ENCODE assay signal across 24 cellular contexts in genomic region chr7:18179058-18179457, GRCh38.
DNase-seq lines count a peak whose midpoint lies in the region; ATAC-seq, FAIRE-seq and TF ChIP-seq lines count a peak whose summit lies in the region.
"Had no signal": no experiment of that assay in that cellular context is flagged by ENCODE, and none has a peak within 500 bp of the region (broad histone marks: within the 10 kb centered on the region; RNA-seq: fewer than 3 reads in every experiment).

No MANE protein-coding gene starts in this region.

- H3T11ph ChIP-seq in H9 (ENCODE audit: low read length) = no peak overlapping the region

- no peak overlapping the region for H2BK120ac ChIP-seq in H9 (ENCODE audit: low read depth, low read length, poor library complexity, severe bottlenecking)

- no peak overlapping the region for H3K23ac ChIP-seq in H9 (ENCODE audit: insufficient read length, low read depth, low read length)

- H2BK5ac ChIP-seq in H9 (ENCODE audit: insufficient read length, low read length) = no peak overlapping the region

- no peak overlapping the region for H3K18ac ChIP-seq in H9 (ENCODE audit: insufficient read length, low read depth, low read length)

- no peak overlapping the region for H3K56ac ChIP-seq in H9 (ENCODE audit: insufficient read length, low read depth, low read length)

- no peak overlapping the region for H2AK5ac ChIP-seq in H9 (ENCODE audit: insufficient read length, low read length)

- no peak overlapping the region for H2BK15ac ChIP-seq in H9 (ENCODE audit: low read depth, low read length)

- H3K4me3 Mint-ChIP-seq in H9 = no peak overlapping the region
- H3K4me3 Mint-ChIP-seq: activated CD4-positive, alpha-beta T cell treated with anti-CD3 and anti-CD28 coated beads, Interleukin-2, amount 10 ng/mL, durations not matched to agents 24 days and 14 days had no signal

- H3K4ac ChIP-seq in H9 (ENCODE audit: low read depth, low read length) = no peak overlapping the region

- no peak overlapping the region for H3K4me2 ChIP-seq in H9 (ENCODE audit: insufficient read depth, insufficient read length, low read length)

- DNase-seq in GM12892 (ENCODE audit: insufficient read length) = no peak
- DNase-seq in HT-29 (ENCODE audit: low spot score) = peak; percentile 16
- DNase-seq in SJSA1 (ENCODE audit: low read depth in 1 of 2, low spot score in 2 of 2) = peak; percentile 54 to 81
- peak; percentile 5 for DNase-seq in fibroblast of the aortic adventitia (ENCODE audit: low read depth)
- DNase-seq in dorsolateral prefrontal cortex = no peak
- DNase-seq in H9 = no peak
- no peak for DNase-seq in head of caudate nucleus
- DNase-seq: activated CD4-positive, alpha-beta T cell treated with anti-CD3 and anti-CD28 coated beads, Interleukin-2, amount 10 ng/mL, durations not matched to agents 24 days and 14 days; activated CD8-positive, alpha-beta memory T cell treated with anti-CD3 and anti-CD28 coated beads, Interleukin-2, amount 50 U/mL, for 4 hours; activated gamma-delta T cell; amygdala; cerebellar nuclear complex; GF-D8; hippocampal formation; mammary epithelial cell; NCI-H1105 treated with DMSO at 0.1 percent for 48 hours; NCI-H2107; pancreas; stimulated activated CD4-positive, alpha-beta T cell treated with anti-CD3 and anti-CD28 coated beads, Interleukin-4, amount 100 ng/mL, for 24 hours; SW 1271; uterus had no signal

- no peaks in the 10 kb centered on the region for H3K23me2 ChIP-seq in H9 (ENCODE audit: insufficient read length, low read depth, low read length, poor library complexity, severe bottlenecking)

- no peak overlapping the region for H4K5ac ChIP-seq in H9 (ENCODE audit: insufficient read length, low read depth, low read length)

- no peak overlapping the region for H2AFZ ChIP-seq in H9 (ENCODE audit: low read length)

- TF ChIP-seq CTCF in fibroblast of the aortic adventitia (IDR thresholded peaks at IDR 0.05; ENCODE audit: insufficient read depth, low read length) (no peak), dorsolateral prefrontal cortex (IDR thresholded peaks at IDR 0.05 in 54 of 56, conservative IDR thresholded peaks at IDR 0.05 in 2 of 56; ENCODE audit: low read depth in 1 of 56, partially characterized antibody in 56 of 56) (no peak), H9 (conservative IDR thresholded peaks at IDR 0.05) (no peak)

- no peaks in the 10 kb centered on the region for H4K20me1 ChIP-seq in H9 (ENCODE audit: control insufficient read depth, insufficient read depth, insufficient read length)

- no peaks in the 10 kb centered on the region for H3K9me3 ChIP-seq in SJSA1 (replicated peaks)
- no peaks in the 10 kb centered on the region for H3K9me3 ChIP-seq in H9 (ENCODE audit: control insufficient read depth, low read depth, low read length)
- H3K9me3 ChIP-seq: pancreas, uterus had no signal

- no peaks in the 10 kb centered on the region for H3K36me3 Mint-ChIP-seq in H9 (ENCODE audit: insufficient read depth in 1 of 3, low read depth in 3 of 3)

- H3K27ac Mint-ChIP-seq in H9 = no peak overlapping the region
- H3K27ac Mint-ChIP-seq: activated CD4-positive, alpha-beta T cell treated with anti-CD3 and anti-CD28 coated beads, Interleukin-2, amount 10 ng/mL, durations not matched to agents 24 days and 14 days had no signal

- H3K4me3 ChIP-seq in SJSA1 (no peak overlapping the region), fibroblast of the aortic adventitia (ENCODE audit: low read depth, low read length) (no peak overlapping the region), dorsolateral prefrontal cortex (no peak overlapping the region)
- H3K4me3 ChIP-seq: pancreas, uterus had no signal

- no peaks in the 10 kb centered on the region for H3K79me2 ChIP-seq in H9 (ENCODE audit: insufficient read depth, low read length)

- H3K27ac ChIP-seq in SJSA1 (peak overlapping the region; percentile 85), dorsolateral prefrontal cortex (no peak overlapping the region), H9 (ENCODE audit: insufficient read length, low read depth, low read length) (no peak overlapping the region)
- H3K27ac ChIP-seq: RWPE1, uterus had no signal

- no peaks in the 10 kb centered on the region for H3K36me3 ChIP-seq in SJSA1
- H3K36me3 ChIP-seq: pancreas, uterus had no signal

- peaks cover 3% of the 10 kb centered on the region in 2 experiments; a peak in 1 of 4 replicates for H3K4me1 Mint-ChIP-seq in H9

- peak; percentile 30 for FAIRE-seq in GM12892 (lab: Jason Lieb, UNC)
- FAIRE-seq: keratinocyte, pancreas had no signal

- no peak overlapping the region for H4K8ac ChIP-seq in H9 (replicated peaks; ENCODE audit: insufficient read length, low read depth, low read length)

- H2BK20ac ChIP-seq in H9 (ENCODE audit: low read depth, low read length, poor library complexity, severe bottlenecking) = no peak overlapping the region

- ATAC-seq in HG02852 (IDR thresholded peaks at IDR 0.05; ENCODE audit: unreplicated experiment) = no peak

- H3K79me1 ChIP-seq in H9 (ENCODE audit: insufficient read depth, low read depth, low read length, poor library complexity, severe bottlenecking) = no peaks in the 10 kb centered on the region

- no peaks in the 10 kb centered on the region for H3K27me3 Mint-ChIP-seq in H9 (ENCODE audit: low read depth)

- H3K27me3 ChIP-seq in SJSA1 (replicated peaks) = no peaks in the 10 kb centered on the region
- H3K27me3 ChIP-seq in dorsolateral prefrontal cortex = no peaks in the 10 kb centered on the region
- H3K27me3 ChIP-seq in H9 (ENCODE audit: insufficient read depth, low read length) = no peaks in the 10 kb centered on the region
- H3K27me3 ChIP-seq: pancreas, uterus had no signal

- no peak overlapping the region for H2BK12ac ChIP-seq in H9 (ENCODE audit: insufficient read length, low read depth, low read length)

- no peak for TF ChIP-seq POLR2A in GM12892 (IDR thresholded peaks at IDR 0.05; ENCODE audit: low read depth, low read length)

- no peak overlapping the region for H4K91ac ChIP-seq in H9 (ENCODE audit: insufficient read length, low read depth, low read length)

- no peaks in the 10 kb centered on the region for H3K9me3 Mint-ChIP-seq in H9
- H3K9me3 Mint-ChIP-seq: activated CD4-positive, alpha-beta T cell treated with anti-CD3 and anti-CD28 coated beads, Interleukin-2, amount 10 ng/mL, durations not matched to agents 24 days and 14 days had no signal

- no peak overlapping the region for H3K9ac ChIP-seq in H9 (ENCODE audit: extremely low read depth, insufficient read length, low read length)

- H3K14ac ChIP-seq in H9 (ENCODE audit: insufficient read depth, low read length) = no peak overlapping the region

- intact Hi-C loops in dorsolateral prefrontal cortex (cut with DNase I) = no loop called here
- intact Hi-C loops in head of caudate nucleus (cut with DNase I) = no loop called here

- peaks cover 49% of the 10 kb centered on the region for H3K4me1 ChIP-seq in SJSA1 (replicated peaks)
- no peaks in the 10 kb centered on the region for H3K4me1 ChIP-seq in H9 (ENCODE audit: insufficient read depth, low read length)

Comparison
In these comparisons a context has a peak if more than half of its experiments do, and no peak if none do; other contexts are left out.
1. DNase-seq: peak in HT-29 (single experiment), SJSA1 (2 of 2) and fibroblast of the aortic adventitia (single experiment); none in GM12892 (single experiment), dorsolateral prefrontal cortex (0 of 10), H9 (single experiment) and head of caudate nucleus (0 of 42).